1 cellular context compared by ENCODE assay signal in the genomic region with DNA sequence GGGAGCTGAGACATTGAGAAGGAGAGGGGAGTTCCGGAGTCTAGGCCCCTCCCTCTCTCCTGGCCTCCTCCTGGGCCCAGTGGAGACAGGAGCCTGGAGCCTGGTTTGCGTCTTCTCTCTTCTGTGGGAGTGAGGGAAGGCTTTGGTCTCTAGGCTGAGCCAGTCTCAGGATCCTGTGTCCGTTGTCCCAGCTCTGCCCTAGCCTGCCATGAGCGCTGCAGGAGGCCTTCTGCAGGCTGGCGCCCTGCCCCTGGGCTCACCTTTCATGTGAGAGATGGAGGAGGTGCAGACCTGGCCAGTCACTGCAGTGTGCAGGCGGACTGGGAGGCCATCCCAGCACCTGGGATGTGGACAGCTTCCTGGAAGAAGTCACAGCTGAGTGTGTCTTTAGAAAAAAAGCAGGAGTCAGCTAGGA.
TF ChIP-seq lines count a peak whose summit lies in the region.

No MANE protein-coding gene starts in this region.

TF ChIP-seq in H1, 55 proteins besides CTCF, POLR2A, EP300 and RAD21:
- no peak for TF ChIP-seq POLR2AphosphoS5 (IDR thresholded peaks at IDR 0.05; ENCODE audit: low read depth, low read length)
- TF ChIP-seq RFX5 (IDR thresholded peaks at IDR 0.05; ENCODE audit: borderline replicate concordance, low read depth, low read length) = no peak
- no peak for TF ChIP-seq ZNF274 (IDR thresholded peaks at IDR 0.05; ENCODE audit: borderline replicate concordance, extremely low read depth, low read length)
- no peak for TF ChIP-seq SP1 (IDR thresholded peaks at IDR 0.05; ENCODE audit: low read depth, low read length)
- TF ChIP-seq MAFK (IDR thresholded peaks at IDR 0.05; ENCODE audit: low read depth, low read length) = no peak
- no peak for TF ChIP-seq ASH2L (IDR thresholded peaks at IDR 0.05; ENCODE audit: low read length)
- no peak for TF ChIP-seq CREB1 (IDR thresholded peaks at IDR 0.05)
- no peak for TF ChIP-seq CHD2 (IDR thresholded peaks at IDR 0.05; ENCODE audit: low read length)
- TF ChIP-seq FOSL1 (IDR thresholded peaks at IDR 0.05; ENCODE audit: insufficient read depth, low read depth, low read length) = no peak
- no peak for TF ChIP-seq SP4 (IDR thresholded peaks at IDR 0.05; ENCODE audit: low read length)
- TF ChIP-seq YY1 (IDR thresholded peaks at IDR 0.05; ENCODE audit: low read depth, low read length) = no peak
- TF ChIP-seq, protein P1, sequence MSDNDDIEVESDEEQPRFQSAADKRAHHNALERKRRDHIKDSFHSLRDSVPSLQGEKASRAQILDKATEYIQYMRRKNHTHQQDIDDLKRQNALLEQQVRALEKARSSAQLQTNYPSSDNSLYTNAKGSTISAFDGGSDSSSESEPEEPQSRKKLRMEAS (IDR thresholded peaks at IDR 0.05) = no peak
- TF ChIP-seq BCL11A (IDR thresholded peaks at IDR 0.05; ENCODE audit: low read depth in 2 of 2, low read length in 2 of 2) = no peak
- no peak for TF ChIP-seq EGR1 (IDR thresholded peaks at IDR 0.05; ENCODE audit: borderline replicate concordance, low read depth, low read length)
- no peak for TF ChIP-seq GTF2F1 (IDR thresholded peaks at IDR 0.05; ENCODE audit: borderline replicate concordance, low read depth, low read length)
- TF ChIP-seq BACH1 (IDR thresholded peaks at IDR 0.05; ENCODE audit: low read length) = no peak
